In the genomic region with DNA sequence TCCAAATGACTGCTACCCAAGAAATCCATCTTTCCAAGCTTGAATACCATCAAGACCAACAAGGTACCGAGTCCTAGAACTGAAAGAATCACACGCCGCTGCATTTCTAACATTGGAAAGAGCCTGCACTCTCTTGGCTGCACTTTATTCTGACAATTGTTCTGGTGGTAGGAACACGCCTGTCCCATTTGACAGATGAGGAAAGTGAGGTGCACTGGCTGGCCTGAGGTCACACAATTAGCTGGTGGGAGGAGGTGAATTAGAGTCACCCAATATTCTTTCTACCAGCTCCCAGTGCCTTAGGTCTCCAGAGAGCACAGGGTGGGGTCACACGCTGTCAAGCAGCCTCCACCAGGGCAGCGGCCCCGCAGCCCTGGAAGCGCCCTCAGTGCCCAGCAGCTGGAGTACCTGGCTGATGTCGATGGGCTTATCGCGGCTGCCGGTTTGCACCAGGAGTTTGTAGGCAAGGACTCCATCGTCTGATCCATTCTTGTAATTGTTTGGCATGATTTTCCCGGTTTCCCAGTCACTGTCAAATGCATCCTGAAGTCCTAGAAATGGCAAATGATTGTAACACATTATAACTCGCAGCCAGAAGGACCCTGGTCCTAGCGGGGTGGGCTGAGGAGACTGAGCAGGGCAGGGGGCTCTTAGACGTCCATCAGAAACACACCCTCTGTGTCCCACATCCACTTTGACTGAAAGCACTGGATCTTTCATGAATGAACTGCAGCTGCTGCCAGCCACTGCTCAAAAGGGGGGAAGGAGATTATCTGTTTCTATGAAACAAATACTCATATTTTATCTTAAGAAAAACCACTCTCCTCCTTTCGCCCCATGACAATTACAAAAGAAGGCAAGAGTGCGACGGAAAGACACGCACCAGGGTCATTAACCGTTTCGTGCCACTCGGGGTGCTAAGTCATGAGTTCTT, we compare ENCODE assay signal across 9 cellular contexts. TPM values are rescaled to one million over a fixed set of nuclear protein-coding genes. Genes with fewer than 3 reads are reported as not detected.
DNase-seq lines count a peak whose midpoint lies in the region; ATAC-seq and TF ChIP-seq lines count a peak whose summit lies in the region.
"Had no signal": no experiment of that assay in that cellular context is flagged by ENCODE, and none has a peak within 500 bp of the region (broad histone marks: within the 10 kb centered on the region; RNA-seq: fewer than 3 reads in every experiment).

No MANE protein-coding gene starts in this region.

- ATAC-seq in GM21786 (IDR thresholded peaks at IDR 0.05; ENCODE audit: unreplicated experiment) = no peak
- ATAC-seq in HG03196 (IDR thresholded peaks at IDR 0.05; ENCODE audit: unreplicated experiment) = no peak
- ATAC-seq in GM21447 (IDR thresholded peaks at IDR 0.05; ENCODE audit: unreplicated experiment) = no peak
- ATAC-seq in GM18873 (IDR thresholded peaks at IDR 0.05; ENCODE audit: low FRiP score, unreplicated experiment) = no peak

- peak; percentile 20 for DNase-seq in Ammon's horn (ENCODE audit: low spot score)
- DNase-seq in HFFc6 = no peak
- no peak for DNase-seq in adipocyte (ENCODE audit: low read depth)

- no peak overlapping the region for H3K9ac ChIP-seq in adipocyte (ENCODE audit: low read length)
- peak overlapping the region in 1 of 2 donors; percentile 10 for H3K9ac ChIP-seq in mucosa of rectum (ENCODE audit: low read depth in 1 of 2, low read length in 2 of 2)

- H3K4me1 Mint-ChIP-seq in HFFc6 (ENCODE audit: low read depth) = peaks cover 24% of the 10 kb centered on the region

- H3K4me1 ChIP-seq in adipocyte (ENCODE audit: control insufficient read depth, insufficient read depth, low read length) = peaks cover 11% of the 10 kb centered on the region
- H3K4me1 ChIP-seq in mucosa of rectum (ENCODE audit: control insufficient read depth in 2 of 2, insufficient read depth in 2 of 2, low read length in 2 of 2) = peaks cover 21 to 34% of the 10 kb centered on the region in 2 donors

- H3K27me3 ChIP-seq in adipocyte (replicated peaks; ENCODE audit: control insufficient read depth, insufficient read depth, low read length) (no peaks in the 10 kb centered on the region), mucosa of rectum (ENCODE audit: control insufficient read depth in 2 of 2, insufficient read depth in 2 of 2, low read length in 2 of 2) (no peaks in the 10 kb centered on the region)

- H3K9me3 Mint-ChIP-seq in HFFc6 = no peaks in the 10 kb centered on the region

- peaks cover 5% of the 10 kb centered on the region; the same call in 1 of the 2 replicates for H3K27me3 Mint-ChIP-seq in HFFc6 (ENCODE audit: insufficient read depth)

- H3K36me3 Mint-ChIP-seq in HFFc6 (ENCODE audit: low read depth) = peaks cover 15% of the 10 kb centered on the region

- H3K9me3 ChIP-seq in adipocyte (ENCODE audit: control insufficient read depth, low read length) = no peaks in the 10 kb centered on the region
- no peaks in the 10 kb centered on the region for H3K9me3 ChIP-seq in mucosa of rectum (ENCODE audit: control insufficient read depth in 2 of 2, low read length in 2 of 2)
- H3K9me3 ChIP-seq: neutrophil had no signal

- H3K27ac ChIP-seq in mucosa of rectum (ENCODE audit: low read depth in 2 of 2, low read length in 2 of 2) = peak overlapping the region; percentile 18 to 74
- H3K27ac ChIP-seq: neutrophil had no signal

- H3K27ac Mint-ChIP-seq in HFFc6 = peak overlapping the region; percentile 73

- peaks cover 43% of the 10 kb centered on the region for H3K36me3 ChIP-seq in adipocyte (ENCODE audit: control insufficient read depth, insufficient read depth, low read length, severe bottlenecking)
- H3K36me3 ChIP-seq in mucosa of rectum (ENCODE audit: control insufficient read depth in 2 of 2, insufficient read depth in 2 of 2, low read length in 2 of 2) = peaks cover 37 to 39% of the 10 kb centered on the region in 2 donors
- H3K36me3 ChIP-seq: neutrophil had no signal

- peak overlapping the region; percentile 67 for H3K4me3 ChIP-seq in adipocyte (ENCODE audit: low read length)
- H3K4me3 ChIP-seq in mucosa of rectum (ENCODE audit: low read length in 2 of 2) = peak overlapping the region in 1 of 2 donors; percentile 51

- TF ChIP-seq CTCF in HFFc6 (IDR thresholded peaks at IDR 0.05) = no peak

- H3K4me3 Mint-ChIP-seq in HFFc6 = peak overlapping the region; percentile 81; the same call in 1 of the 2 replicates

RNA-seq across cellular contexts. Expression of a gene that starts 55.1 kb away (rescaled TPM):
- total RNA-seq in HFFc6 (2021; fragmentation: NEBNext Ultra II Directional; extraction: Animal tissue kit (Norgen Biotek cat#: 25700)) = 1 to 10 TPM; 6.6 to 9.3 (median 7.0) TPM
